Comparison of ENCODE assay signal across 8 cellular contexts in genomic region chr2:25362049-25362563, GRCh38. TPM values are rescaled to one million over a fixed set of nuclear protein-coding genes. Genes with fewer than 3 reads are reported as not detected.
DNase-seq lines count a peak whose midpoint lies in the region; ATAC-seq and TF ChIP-seq lines count a peak whose summit lies in the region.

No MANE protein-coding gene starts in this region.

- peak overlapping the region; percentile 36 to 48 (median 37) for H3K27ac ChIP-seq in right lobe of liver

- peak overlapping the region; percentile 10 to 44 (median 36) for H3K4me3 ChIP-seq in right lobe of liver

- WGBS in right lobe of liver (ENCODE audit: insufficient coverage, low coverage, low lambda C conversion rate, missing lambda C conversion rate) = 5% methylated on average over 8 of the region's 18 CpGs

- H3K27me3 ChIP-seq in right lobe of liver = no peaks in the 10 kb centered on the region

- peak; percentile 84 for ATAC-seq in GM19328 (IDR thresholded peaks at IDR 0.05; ENCODE audit: unreplicated experiment)
- ATAC-seq in HG03460 (IDR thresholded peaks at IDR 0.05; ENCODE audit: unreplicated experiment) = peak; percentile 89
- ATAC-seq in right lobe of liver = peak; percentile 98 to 99 (median 99)

- no peaks in the 10 kb centered on the region for H3K36me3 ChIP-seq in right lobe of liver

- peak; percentile 55 to 93 (median 88) for DNase-seq in C1 segment of cervical spinal cord (lab: John Stamatoyannopoulos, UW)
- peak; percentile 90 for DNase-seq in NCI-H69 (lab: John Stamatoyannopoulos, UW)
- DNase-seq in activated CD4-positive, alpha-beta T cell treated with anti-CD3 and anti-CD28 coated beads, Interleukin-2, amount 50 U/mL, for 1 hour = peak; percentile 94
- peak; percentile 95 for DNase-seq in dermis blood vessel endothelial cell
- peak; percentile 88 to 93 (median 91) for DNase-seq in right lobe of liver
- DNase-seq in stimulated activated CD4-positive, alpha-beta T cell treated with anti-CD3 and anti-CD28 coated beads, Interleukin-4, amount 100 ng/mL, for 24 hours = peak; percentile 95

- H3K9me3 ChIP-seq in right lobe of liver = no peaks in the 10 kb centered on the region

- peak; percentile 93 to 99 (median 94) for TF ChIP-seq CTCF in right lobe of liver (IDR thresholded peaks at IDR 0.05)

- intact Hi-C loops in right lobe of liver (cut with DNase I) = no loop called here

- no peaks in the 10 kb centered on the region for H3K4me1 ChIP-seq in right lobe of liver

- peak; percentile 59 for TF ChIP-seq POLR2A in right lobe of liver (IDR thresholded peaks at IDR 0.05)

RNA-seq across cellular contexts. Expression of gene DNMT3A, which starts 20.4 kb away (rescaled TPM):
- total RNA-seq in dermis blood vessel endothelial cell (31.0 and 32.1 TPM in 2 replicates), right lobe of liver (10 to 100 TPM in 3 of 6 experiments, 1 to 10 TPM in 3; 4.9 to 13.3 (median 9.3) TPM)

Comparison
In these comparisons a context has a peak if more than half of its experiments do, and no peak if none do; other contexts are left out.
1. Peak in every context shown above with its lines: DNase-seq, ATAC-seq, H3K4me3 ChIP-seq and H3K27ac ChIP-seq.